In the genomic region with DNA sequence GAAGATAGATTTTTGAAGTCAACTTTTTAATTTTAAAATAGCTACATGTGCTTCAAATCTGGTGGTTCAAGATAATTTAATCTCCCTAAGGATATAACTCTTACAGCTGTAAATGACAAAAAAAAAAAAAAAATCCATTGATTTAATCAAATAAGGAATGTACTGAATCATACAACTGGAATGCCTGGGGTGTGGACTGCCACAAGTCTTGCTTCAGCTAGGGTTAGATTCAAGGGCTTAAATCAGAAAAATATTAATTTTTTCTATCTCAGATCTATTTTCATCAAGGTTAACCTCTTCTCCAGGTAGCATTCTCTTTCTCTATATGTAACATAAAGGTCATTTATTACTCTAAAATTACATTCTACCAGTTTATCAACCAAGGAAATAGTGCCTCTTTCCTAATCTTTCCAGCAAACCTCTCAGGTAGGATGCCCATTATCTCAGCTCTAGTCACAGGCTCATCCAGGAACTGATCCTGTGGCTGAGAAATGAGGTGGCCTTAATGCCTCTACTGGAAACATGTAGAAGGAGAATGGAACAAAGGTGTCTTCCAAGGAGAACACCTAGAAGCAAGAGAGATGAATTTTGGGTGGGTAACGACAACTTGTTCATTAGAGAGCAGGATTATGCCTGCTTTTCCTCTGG, we compare ENCODE assay signal across 20 cellular contexts.
"Had no signal": no experiment of that assay in that cellular context is flagged by ENCODE, and none has a peak within 500 bp of the region (broad histone marks: within the 10 kb centered on the region; RNA-seq: fewer than 3 reads in every experiment).

No MANE protein-coding gene starts in this region.

- H3K27ac ChIP-seq: body of pancreas, colonic mucosa, heart right ventricle, neutrophil, pancreas, spleen, thyroid gland had no signal

- H3K4me3 Mint-ChIP-seq: activated B cell treated with CpG ODN at 0.5 μM for 24 hours; activated CD4-positive, alpha-beta memory T cell treated with anti-CD3 and anti-CD28 coated beads for 36 hours; activated naive CD8-positive, alpha-beta T cell treated with anti-CD3 and anti-CD28 coated beads for 36 hours; natural killer cell; stimulated activated naive B cell treated with anti-CD40 and anti-IgM and Interleukin-4, amounts not matched to agents 10 μg/mL and 1 μg/mL and 100 μg/mL, for 72 hours had no signal

- H3K9me3 Mint-ChIP-seq: activated CD4-positive, alpha-beta memory T cell treated with anti-CD3 and anti-CD28 coated beads for 36 hours had no signal

- H3K9me3 ChIP-seq: body of pancreas, colonic mucosa, heart right ventricle, neutrophil, pancreas, thyroid gland had no signal

- H3K27me3 ChIP-seq: body of pancreas, colonic mucosa, heart right ventricle, neutrophil, pancreas, spleen, thyroid gland had no signal

- DNase-seq: activated B cell treated with CpG ODN at 0.5 μM for 24 hours; activated CD4-positive, alpha-beta memory T cell treated with anti-CD3 and anti-CD28 coated beads for 36 hours; activated CD4-positive, alpha-beta T cell treated with anti-CD3 and anti-CD28 coated beads for 4 hours; activated naive CD8-positive, alpha-beta T cell treated with anti-CD3 and anti-CD28 coated beads for 36 hours; activated T-cell treated with anti-CD3 and anti-CD28 coated beads for 4 hours; amniotic stem cell; body of pancreas; central memory CD4-positive, alpha-beta T cell; colonic mucosa; heart right ventricle; left cardiac atrium; natural killer cell; pancreas; spleen; stimulated activated naive B cell treated with anti-CD40 and anti-IgM and Interleukin-4, amounts not matched to agents 10 μg/mL and 1 μg/mL and 100 μg/mL, for 72 hours; T-helper 1 cell; T-helper 9 cell; thyroid gland had no signal

- H3K27me3 Mint-ChIP-seq: activated B cell treated with CpG ODN at 0.5 μM for 24 hours; activated CD4-positive, alpha-beta memory T cell treated with anti-CD3 and anti-CD28 coated beads for 36 hours; stimulated activated naive B cell treated with anti-CD40 and anti-IgM and Interleukin-4, amounts not matched to agents 10 μg/mL and 1 μg/mL and 100 μg/mL, for 72 hours had no signal

- ATAC-seq: body of pancreas; esophagus mucosa; heart right ventricle; left cardiac atrium; natural killer cell; pancreas; stimulated activated naive B cell treated with anti-CD40 and anti-IgM and Interleukin-4, amounts not matched to agents 10 μg/mL and 1 μg/mL and 100 μg/mL, for 72 hours had no signal

- H3K27ac Mint-ChIP-seq: activated B cell treated with CpG ODN at 0.5 μM for 24 hours; activated CD4-positive, alpha-beta memory T cell treated with anti-CD3 and anti-CD28 coated beads for 36 hours; activated naive CD8-positive, alpha-beta T cell treated with anti-CD3 and anti-CD28 coated beads for 36 hours; natural killer cell; stimulated activated naive B cell treated with anti-CD40 and anti-IgM and Interleukin-4, amounts not matched to agents 10 μg/mL and 1 μg/mL and 100 μg/mL, for 72 hours had no signal

- H3K4me1 Mint-ChIP-seq: activated B cell treated with CpG ODN at 0.5 μM for 24 hours; activated naive CD8-positive, alpha-beta T cell treated with anti-CD3 and anti-CD28 coated beads for 36 hours; natural killer cell; stimulated activated naive B cell treated with anti-CD40 and anti-IgM and Interleukin-4, amounts not matched to agents 10 μg/mL and 1 μg/mL and 100 μg/mL, for 72 hours had no signal

- H3K36me3 Mint-ChIP-seq: activated CD4-positive, alpha-beta memory T cell treated with anti-CD3 and anti-CD28 coated beads for 36 hours; activated naive CD8-positive, alpha-beta T cell treated with anti-CD3 and anti-CD28 coated beads for 36 hours; natural killer cell; stimulated activated naive B cell treated with anti-CD40 and anti-IgM and Interleukin-4, amounts not matched to agents 10 μg/mL and 1 μg/mL and 100 μg/mL, for 72 hours had no signal

- H3K36me3 ChIP-seq: colonic mucosa, heart right ventricle, neutrophil, pancreas, spleen, thyroid gland had no signal

- H3K4me3 ChIP-seq: body of pancreas, colonic mucosa, heart right ventricle, pancreas, spleen, thyroid gland had no signal

- H3K4me1 ChIP-seq: body of pancreas, colonic mucosa, heart right ventricle, pancreas, spleen, thyroid gland had no signal
